ENCODE assay signal across 12 cellular contexts in genomic region chr2:162926501-162926900, GRCh38.
A peak's percentile ranks its signal among the peaks of the same experiment; 100 is the strongest.
DNase-seq lines count a peak whose midpoint lies in the region; ATAC-seq and FAIRE-seq lines count a peak whose summit lies in the region.
"Had no signal": no experiment of that assay in that cellular context is flagged by ENCODE, and none has a peak within 500 bp of the region (broad histone marks: within the 10 kb centered on the region; RNA-seq: fewer than 3 reads in every experiment).

No MANE protein-coding gene starts in this region.

- 81 to 83% methylated on average over 2 of the region's 2 CpGs for WGBS in aorta, 2 donors

- peaks cover 2% of the 10 kb centered on the region for H3K9me3 ChIP-seq in aorta (ENCODE audit: control insufficient read depth, low read length)
- H3K9me3 ChIP-seq: neutrophil, SJCRH30 had no signal

- no peak overlapping the region for H3K4me3 ChIP-seq in aorta (ENCODE audit: low read length in 2 of 2)
- H3K4me3 ChIP-seq: SJCRH30 had no signal

- DNase-seq in HK-2 (ENCODE audit: unreplicated experiment) = peak; percentile 60
- peak; percentile 13 for DNase-seq in T1000 (lab: John Stamatoyannopoulos, UW)
- DNase-seq in iris pigment epithelial cell (ENCODE audit: low read depth) = peak; percentile 51
- DNase-seq in urothelium cell line (ENCODE audit: low spot score) = peak; percentile 67
- no peak for DNase-seq in middle frontal gyrus (ENCODE audit: extremely low spot score, low spot score)
- no peak for DNase-seq in aorta
- DNase-seq: activated CD4-positive, CD25-positive, alpha-beta regulatory T cell treated with anti-CD3 and anti-CD28 coated beads, Interleukin-2, amount 50 U/mL, for 72 hours; left cardiac atrium; MV-4-11 had no signal

- no peak for FAIRE-seq in urothelium cell line (lab: Jason Lieb, UNC)

- no peaks in the 10 kb centered on the region for H3K27me3 ChIP-seq in aorta (ENCODE audit: control insufficient read depth in 1 of 2, insufficient read depth in 2 of 2, low read length in 1 of 2)
- H3K27me3 ChIP-seq: neutrophil, SJCRH30 had no signal

- ATAC-seq in aorta (ENCODE audit: low FRiP score) = no peak
- ATAC-seq in GM19351 (IDR thresholded peaks at IDR 0.05; ENCODE audit: unreplicated experiment) = no peak

- intact Hi-C loops in aorta (cut with DNase I) = no loop called here

- no peaks in the 10 kb centered on the region for H3K4me1 ChIP-seq in aorta (ENCODE audit: control insufficient read depth in 1 of 2, insufficient read depth in 2 of 2, low read length in 2 of 2)

- no peak overlapping the region for H3K27ac ChIP-seq in aorta (ENCODE audit: low read depth in 1 of 2, low read length in 2 of 2)
- H3K27ac ChIP-seq: neutrophil, SJCRH30 had no signal

- H3K36me3 ChIP-seq in aorta (ENCODE audit: control insufficient read depth in 1 of 2, insufficient read depth in 2 of 2, low read length in 1 of 2) = no peaks in the 10 kb centered on the region
- H3K36me3 ChIP-seq: neutrophil, SJCRH30 had no signal

Comparison
In these comparisons a context has a peak if more than half of its experiments do, and no peak if none do; other contexts are left out.
1. DNase-seq: peak in HK-2 (single experiment), T1000 (single experiment), iris pigment epithelial cell (single experiment) and urothelium cell line (single experiment); none in middle frontal gyrus (single experiment) and aorta (0 of 2).